19 cellular contexts compared by ENCODE assay signal in the genomic region with DNA sequence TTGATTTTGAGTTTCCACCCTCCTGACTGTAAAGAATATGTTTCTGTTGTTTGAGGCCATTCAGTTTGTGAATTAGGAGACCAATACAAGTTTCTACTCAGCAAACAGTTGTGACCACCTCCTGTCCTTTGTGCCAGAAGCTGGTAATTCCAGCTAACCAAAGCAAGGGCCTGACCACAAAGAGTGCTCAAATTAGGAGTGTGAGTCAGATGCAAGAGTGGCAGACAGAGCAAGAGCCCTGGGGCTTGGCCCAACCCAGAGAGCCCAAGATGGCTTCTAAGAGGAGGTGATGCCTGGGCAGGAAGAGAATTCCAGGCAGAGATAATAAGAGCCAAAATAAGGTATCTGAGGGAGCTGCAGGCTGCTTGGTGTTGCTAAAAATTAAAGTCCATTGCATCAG.
DNase-seq lines count a peak whose midpoint lies in the region; TF ChIP-seq lines count a peak whose summit lies in the region.
"Had no signal": no experiment of that assay in that cellular context is flagged by ENCODE, and none has a peak within 500 bp of the region (broad histone marks: within the 10 kb centered on the region; RNA-seq: fewer than 3 reads in every experiment).

No MANE protein-coding gene starts in this region.

- no peaks in the 10 kb centered on the region for H3F3A ChIP-seq in GM23248 (ENCODE audit: insufficient read depth)

- H4K20me1 ChIP-seq in GM23248 (ENCODE audit: insufficient read depth) = no peaks in the 10 kb centered on the region

- H3K9ac ChIP-seq in GM23248 = no peak overlapping the region

- POLR2A ChIA-PET in RWPE1 (lab: Yijun Ruan, JAX; ENCODE audit: low non-redundant PET) = no interaction called here

- TF ChIP-seq CTCF in tibial nerve (IDR thresholded peaks at IDR 0.05) (no peak), RWPE1 (conservative IDR thresholded peaks at IDR 0.05; ENCODE audit: low read depth) (no peak)

- no peaks in the 10 kb centered on the region for H3K9me3 ChIP-seq in tibial nerve
- no peaks in the 10 kb centered on the region for H3K9me3 ChIP-seq in GM23248 (ENCODE audit: low read depth)
- H3K9me3 ChIP-seq: BE2C had no signal

- H3K27me3 ChIP-seq in tibial nerve = no peaks in the 10 kb centered on the region
- no peaks in the 10 kb centered on the region for H3K27me3 ChIP-seq in GM23248 (replicated peaks; ENCODE audit: insufficient read depth)
- H3K27me3 ChIP-seq: BE2C had no signal

- DNase-seq in Daoy (ENCODE audit: low read depth) (peak; percentile 75), M059J (ENCODE audit: low read depth) (peak; percentile 19), astrocyte of the hippocampus (ENCODE audit: low read depth, low spot score) (peak; percentile 47), myocyte (ENCODE audit: low read depth) (peak; percentile 26), mesenteric fat pad (ENCODE audit: low spot score) (no peak), tibial nerve (ENCODE audit: low spot score in 2 of 2) (no peak), GM23248 (no peak), RWPE1 (ENCODE audit: low spot score) (no peak)
- DNase-seq: BE2C; CD4-positive, CD25-positive, alpha-beta regulatory T cell; COR-L47; Kasumi-1; NCI-H1105 treated with DMSO at 0.1 percent for 48 hours; NCI-H1694; NCI-H2081 treated with DMSO at 0.1 percent for 48 hours; NCI-H2227 treated with DMSO at 0.1 percent for 48 hours; NCI-H510A treated with DMSO at 0.1 percent for 48 hours; PC-3 had no signal

- no peak for TF ChIP-seq POLR2A in tibial nerve (IDR thresholded peaks at IDR 0.05)

- H3K4me1 ChIP-seq in tibial nerve = no peaks in the 10 kb centered on the region
- H3K4me1 ChIP-seq in GM23248 (ENCODE audit: insufficient read depth) = no peaks in the 10 kb centered on the region
- H3K4me1 ChIP-seq: BE2C had no signal

- TF ChIP-seq EP300 in tibial nerve (IDR thresholded peaks at IDR 0.05) = no peak

- in situ Hi-C loops in GM23248 (cut with MboI) = no loop called here

- H3K4me3 ChIP-seq in tibial nerve (no peak overlapping the region), GM23248 (no peak overlapping the region)
- H3K4me3 ChIP-seq: GM12878 had no signal

- H3K4me2 ChIP-seq in GM23248 (ENCODE audit: unreplicated experiment) = no peak overlapping the region

- no peak overlapping the region for H3K27ac ChIP-seq in tibial nerve
- no peak overlapping the region for H3K27ac ChIP-seq in GM23248
- no peak overlapping the region for H3K27ac ChIP-seq in RWPE1

- no peak overlapping the region for H2AFZ ChIP-seq in GM23248

- no peaks in the 10 kb centered on the region for H3K36me3 ChIP-seq in tibial nerve
- H3K36me3 ChIP-seq in GM23248 (ENCODE audit: low read depth) = no peaks in the 10 kb centered on the region
- H3K36me3 ChIP-seq: BE2C had no signal

- no peaks in the 10 kb centered on the region for H3K79me2 ChIP-seq in GM23248 (ENCODE audit: insufficient read depth)

- CTCF ChIA-PET in RWPE1 (lab: Yijun Ruan, JAX) = interaction anchor here (1.1 kb wide), 1 partner anchor 520 kb away, joined by 3 read pairs; no protein-coding TSS in a partner anchor

- H3K9me2 ChIP-seq in GM23248 (ENCODE audit: insufficient read depth) = no peaks in the 10 kb centered on the region

Comparison
In these comparisons a context has a peak if more than half of its experiments do, and no peak if none do; other contexts are left out.
1. DNase-seq: peak in Daoy (single experiment), M059J (single experiment), astrocyte of the hippocampus (single experiment) and myocyte (single experiment); none in mesenteric fat pad (single experiment), tibial nerve (0 of 2), GM23248 (single experiment) and RWPE1 (single experiment).